In genomic region chr7:42186181-42186580, GRCh38 we compare ENCODE assay signal across 12 cellular contexts. TPM values are rescaled to one million over a fixed set of nuclear protein-coding genes. Genes with fewer than 3 reads are reported as not detected.
DNase-seq lines count a peak whose midpoint lies in the region; ATAC-seq and TF ChIP-seq lines count a peak whose summit lies in the region.
"Had no signal": no experiment of that assay in that cellular context is flagged by ENCODE, and none has a peak within 500 bp of the region (broad histone marks: within the 10 kb centered on the region; RNA-seq: fewer than 3 reads in every experiment).

No MANE protein-coding gene starts in this region.

- no peaks in the 10 kb centered on the region for H3K4me1 Mint-ChIP-seq in glutamatergic neuron (ENCODE audit: low read depth, unreplicated experiment)
- no peaks in the 10 kb centered on the region for H3K4me1 Mint-ChIP-seq in activated T-helper 1 cell treated with anti-CD3 and anti-CD28 coated beads, Interleukin-12 subunit alpha, Interleukin-12 subunit beta, Interleukin-2, Interleukin-4 antibody, amounts not matched to agents 30 ng/mL and 10 ng/mL and 1 ng/mL, durations not matched to agents 14 hours and 24 hours and 36 hours (ENCODE audit: low read depth)
- no peaks in the 10 kb centered on the region for H3K4me1 Mint-ChIP-seq in stimulated activated naive B cell treated with anti-CD40 and anti-IgM and Interleukin-4, amounts not matched to agents 10 μg/mL and 1 μg/mL and 100 μg/mL, for 72 hours
- H3K4me1 Mint-ChIP-seq: CD8-positive, alpha-beta memory T cell had no signal

- no peak overlapping the region for H3K4me3 ChIP-seq in RWPE2 (ENCODE audit: severe bottlenecking)
- H3K4me3 ChIP-seq: stomach had no signal

- H3K4me1 ChIP-seq in RWPE2 (ENCODE audit: insufficient read depth, poor library complexity, severe bottlenecking): peaks cover 34% of the 10 kb centered on the region
- H3K4me1 ChIP-seq: stomach had no signal

- no peak overlapping the region for H3K27ac Mint-ChIP-seq in glutamatergic neuron (ENCODE audit: unreplicated experiment)
- H3K27ac Mint-ChIP-seq in activated T-helper 1 cell treated with anti-CD3 and anti-CD28 coated beads, Interleukin-12 subunit alpha, Interleukin-12 subunit beta, Interleukin-2, Interleukin-4 antibody, amounts not matched to agents 30 ng/mL and 10 ng/mL and 1 ng/mL, durations not matched to agents 14 hours and 24 hours and 36 hours: no peak overlapping the region
- no peak overlapping the region for H3K27ac Mint-ChIP-seq in stimulated activated naive B cell treated with anti-CD40 and anti-IgM and Interleukin-4, amounts not matched to agents 10 μg/mL and 1 μg/mL and 100 μg/mL, for 72 hours
- H3K27ac Mint-ChIP-seq: CD8-positive, alpha-beta memory T cell had no signal

- no peaks in the 10 kb centered on the region for H3K27me3 ChIP-seq in RWPE2 (ENCODE audit: insufficient read depth, poor library complexity, severe bottlenecking)
- H3K27me3 ChIP-seq: stomach had no signal

- H3K36me3 Mint-ChIP-seq in glutamatergic neuron (ENCODE audit: unreplicated experiment): no peaks in the 10 kb centered on the region
- H3K36me3 Mint-ChIP-seq in activated T-helper 1 cell treated with anti-CD3 and anti-CD28 coated beads, Interleukin-12 subunit alpha, Interleukin-12 subunit beta, Interleukin-2, Interleukin-4 antibody, amounts not matched to agents 30 ng/mL and 10 ng/mL and 1 ng/mL, durations not matched to agents 14 hours and 24 hours and 36 hours (ENCODE audit: low read depth): no peaks in the 10 kb centered on the region
- H3K36me3 Mint-ChIP-seq in stimulated activated naive B cell treated with anti-CD40 and anti-IgM and Interleukin-4, amounts not matched to agents 10 μg/mL and 1 μg/mL and 100 μg/mL, for 72 hours: no peaks in the 10 kb centered on the region
- H3K36me3 Mint-ChIP-seq: CD8-positive, alpha-beta memory T cell had no signal

- no peak overlapping the region for H3K4me3 Mint-ChIP-seq in glutamatergic neuron (ENCODE audit: unreplicated experiment)
- H3K4me3 Mint-ChIP-seq in activated T-helper 1 cell treated with anti-CD3 and anti-CD28 coated beads, Interleukin-12 subunit alpha, Interleukin-12 subunit beta, Interleukin-2, Interleukin-4 antibody, amounts not matched to agents 30 ng/mL and 10 ng/mL and 1 ng/mL, durations not matched to agents 14 hours and 24 hours and 36 hours: no peak overlapping the region
- H3K4me3 Mint-ChIP-seq in stimulated activated naive B cell treated with anti-CD40 and anti-IgM and Interleukin-4, amounts not matched to agents 10 μg/mL and 1 μg/mL and 100 μg/mL, for 72 hours: no peak overlapping the region
- H3K4me3 Mint-ChIP-seq: CD8-positive, alpha-beta memory T cell had no signal

- peaks cover 4% of the 10 kb centered on the region for H3K27me3 Mint-ChIP-seq in glutamatergic neuron (ENCODE audit: unreplicated experiment)
- no peaks in the 10 kb centered on the region for H3K27me3 Mint-ChIP-seq in activated T-helper 1 cell treated with anti-CD3 and anti-CD28 coated beads, Interleukin-12 subunit alpha, Interleukin-12 subunit beta, Interleukin-2, Interleukin-4 antibody, amounts not matched to agents 30 ng/mL and 10 ng/mL and 1 ng/mL, durations not matched to agents 14 hours and 24 hours and 36 hours (ENCODE audit: insufficient read depth)
- peaks cover 3 to 6% of the 10 kb centered on the region in 2 donors for H3K27me3 Mint-ChIP-seq in stimulated activated naive B cell treated with anti-CD40 and anti-IgM and Interleukin-4, amounts not matched to agents 10 μg/mL and 1 μg/mL and 100 μg/mL, for 72 hours

- ATAC-seq in RWPE2 (ENCODE audit: low read depth) (no peak), HG02588 (IDR thresholded peaks at IDR 0.05; ENCODE audit: unreplicated experiment) (no peak), GM18867 (IDR thresholded peaks at IDR 0.05; ENCODE audit: unreplicated experiment) (no peak)
- no peak for ATAC-seq in stimulated activated naive B cell treated with anti-CD40 and anti-IgM and Interleukin-4, amounts not matched to agents 10 μg/mL and 1 μg/mL and 100 μg/mL, for 72 hours (replicated peaks)

- intact Hi-C loops in activated T-helper 1 cell treated with anti-CD3 and anti-CD28 coated beads, Interleukin-12 subunit alpha, Interleukin-12 subunit beta, Interleukin-2, Interleukin-4 antibody, amounts not matched to agents 30 ng/mL and 10 ng/mL and 1 ng/mL, durations not matched to agents 14 hours and 24 hours and 36 hours (cut with micrococcal nuclease): no loop called here

- H3K36me3 ChIP-seq in RWPE2 (ENCODE audit: low read depth): no peaks in the 10 kb centered on the region
- H3K36me3 ChIP-seq: stomach had no signal

- no peak overlapping the region for H3K27ac ChIP-seq in 22Rv1
- H3K27ac ChIP-seq in RWPE2 (ENCODE audit: poor library complexity, severe bottlenecking): no peak overlapping the region
- H3K27ac ChIP-seq: stomach had no signal

- no peaks in the 10 kb centered on the region for H3K9me3 ChIP-seq in RWPE2 (ENCODE audit: severe bottlenecking)
- H3K9me3 ChIP-seq: stomach had no signal

- peak; percentile 81 for TF ChIP-seq CTCF in 22Rv1 (IDR thresholded peaks at IDR 0.05)
- peak; percentile 45; the same call in 1 of the 2 replicates for TF ChIP-seq CTCF in GM12874 (IDR thresholded peaks at IDR 0.05; ENCODE audit: insufficient read depth, low read depth, low read length)
- TF ChIP-seq CTCF in RWPE2 (IDR thresholded peaks at IDR 0.05; ENCODE audit: poor library complexity, severe bottlenecking): peak; percentile 48
- TF ChIP-seq CTCF in glutamatergic neuron (IDR thresholded peaks at IDR 0.05; ENCODE audit: partially characterized antibody, unreplicated experiment): peak; percentile 81

- H3K9me3 Mint-ChIP-seq in glutamatergic neuron (ENCODE audit: unreplicated experiment): peaks cover 5% of the 10 kb centered on the region
- H3K9me3 Mint-ChIP-seq in activated T-helper 1 cell treated with anti-CD3 and anti-CD28 coated beads, Interleukin-12 subunit alpha, Interleukin-12 subunit beta, Interleukin-2, Interleukin-4 antibody, amounts not matched to agents 30 ng/mL and 10 ng/mL and 1 ng/mL, durations not matched to agents 14 hours and 24 hours and 36 hours: no peaks in the 10 kb centered on the region
- H3K9me3 Mint-ChIP-seq in stimulated activated naive B cell treated with anti-CD40 and anti-IgM and Interleukin-4, amounts not matched to agents 10 μg/mL and 1 μg/mL and 100 μg/mL, for 72 hours: no peaks in the 10 kb centered on the region

- DNase-seq in RWPE2 (ENCODE audit: low spot score) (no peak), glutamatergic neuron (peak; percentile 59)
- DNase-seq in activated T-helper 1 cell treated with anti-CD3 and anti-CD28 coated beads, Interleukin-12 subunit alpha, Interleukin-12 subunit beta, Interleukin-2, Interleukin-4 antibody, amounts not matched to agents 30 ng/mL and 10 ng/mL and 1 ng/mL, durations not matched to agents 14 hours and 24 hours and 36 hours (ENCODE audit: low spot score): no peak
- no peak for DNase-seq in stimulated activated naive B cell treated with anti-CD40 and anti-IgM and Interleukin-4, amounts not matched to agents 10 μg/mL and 1 μg/mL and 100 μg/mL, for 72 hours
- DNase-seq: activated gamma-delta T cell; CD8-positive, alpha-beta memory T cell; NCI-H774; stomach had no signal

RNA-seq across cellular contexts. Expression of gene GLI3, which starts 50.8 kb away (rescaled TPM):
- 2.9 TPM for total RNA-seq in glutamatergic neuron (ENCODE audit: unreplicated experiment)
- not detected in 2 replicates for total RNA-seq in activated T-helper 1 cell treated with anti-CD3 and anti-CD28 coated beads, Interleukin-12 subunit alpha, Interleukin-12 subunit beta, Interleukin-2, Interleukin-4 antibody, amounts not matched to agents 30 ng/mL and 10 ng/mL and 1 ng/mL, durations not matched to agents 14 hours and 24 hours and 36 hours
